ENCODE assay signal across 21 cellular contexts in genomic region chr19:6707658-6708018, GRCh38. TPM values are rescaled to one million over a fixed set of nuclear protein-coding genes. Genes with fewer than 3 reads are reported as not detected.
DNase-seq lines count a peak whose midpoint lies in the region; ATAC-seq, FAIRE-seq and TF ChIP-seq lines count a peak whose summit lies in the region.
"Had no signal": no experiment of that assay in that cellular context is flagged by ENCODE, and none has a peak within 500 bp of the region (broad histone marks: within the 10 kb centered on the region; RNA-seq: fewer than 3 reads in every experiment).

No MANE protein-coding gene starts in this region.

- no peak overlapping the region for H3K4me3 Mint-ChIP-seq in CD14-positive monocyte
- H3K4me3 Mint-ChIP-seq: CD8-positive, alpha-beta T cell had no signal

- H3K4me3 ChIP-seq in WERI-Rb-1 (ENCODE audit: low read depth, low read length), result no peak overlapping the region
- no peak overlapping the region for H3K4me3 ChIP-seq in HepG2 (replicated peaks in 1 of 3; ENCODE audit: insufficient read depth in 1 of 3, low read depth in 2 of 3, low read length in 3 of 3)
- H3K4me3 ChIP-seq: A549 had no signal

- ATAC-seq in HepG2, result peak; percentile 12; the same call in 2 of the 3 replicates
- ATAC-seq in GM18870 (IDR thresholded peaks at IDR 0.05; ENCODE audit: unreplicated experiment), result no peak
- ATAC-seq in GM19455 (IDR thresholded peaks at IDR 0.05; ENCODE audit: unreplicated experiment), result no peak
- ATAC-seq: A549; CD8-positive, alpha-beta T cell had no signal

- H2AFZ ChIP-seq in HepG2 (ENCODE audit: low read length), result no peak overlapping the region

- FAIRE-seq in HepG2 (lab: Jason Lieb, UNC), result no peak
- FAIRE-seq: A549, D721Med, G401.6, GM12891, H54 had no signal

- H3K4me1 Mint-ChIP-seq in CD14-positive monocyte, result peaks cover 9% of the 10 kb centered on the region

- TF ChIP-seq EP300 in HepG2 (IDR thresholded peaks at IDR 0.05; ENCODE audit: low read depth in 2 of 2, low read length in 2 of 2), result no peak
- no peak for TF ChIP-seq EP300 in HepG2 (CRISPR knock-in tag; IDR thresholded peaks at IDR 0.05; ENCODE audit: borderline replicate concordance)

- TF ChIP-seq RAD21 in HepG2 (CRISPR knock-in tag; IDR thresholded peaks at IDR 0.05), result no peak

- POLR2A ChIA-PET in HepG2 (lab: Yijun Ruan, JAX), result interaction anchor here (1.2 kb wide), 1 partner anchor 13 kb away, joined by 5 read pairs; the partner anchor contains the start of gene C3

- H3K27me3 Mint-ChIP-seq in CD14-positive monocyte (ENCODE audit: low read depth in 3 of 3), result peaks cover 43 to 62% (median 48%) of the 10 kb centered on the region in 3 donors

- in situ Hi-C loops in HepG2 (cut with HindIII; ENCODE audit: extremely low pct_ligation_motif_present, low pct_unique_long_range_greater_than_20kb), result no loop called here

- TF ChIP-seq CTCF in CD14-positive monocyte (IDR thresholded peaks at IDR 0.05) (no peak), WERI-Rb-1 (IDR thresholded peaks at IDR 0.05; ENCODE audit: low read depth, low read length) (0 out of 2 replicates have a peak, but pooled peaks have one; percentile 13), HepG2 (CRISPR knock-in tag; IDR thresholded peaks at IDR 0.05) (no peak)

- H3K9me3 ChIP-seq in WERI-Rb-1 (ENCODE audit: severe bottlenecking) (no peaks in the 10 kb centered on the region), HepG2 (ENCODE audit: low read length) (no peaks in the 10 kb centered on the region)
- H3K9me3 ChIP-seq: A549, BE2C had no signal

- TF ChIP-seq POLR2A in HepG2 (IDR thresholded peaks at IDR 0.05; ENCODE audit: insufficient read depth in 1 of 2, low read depth in 2 of 2, low read length in 2 of 2), result peak in 1 of 2 experiments; percentile 34; a peak in 1 of 4 replicates

- H3K9me3 Mint-ChIP-seq in CD14-positive monocyte, result peaks cover 0 to 12% (median 0%) of the 10 kb centered on the region in 7 donors
- H3K9me3 Mint-ChIP-seq: CD8-positive, alpha-beta T cell had no signal

- H3K36me3 ChIP-seq in WERI-Rb-1 (no peaks in the 10 kb centered on the region), HepG2 (replicated peaks in 1 of 2; ENCODE audit: control insufficient read depth in 1 of 2, insufficient read depth in 2 of 2, low read length in 2 of 2) (peaks cover 29 to 89% of the 10 kb centered on the region in 2 experiments)
- H3K36me3 ChIP-seq: BE2C had no signal

- no TSS peak for BruUV-seq in HepG2 (replicated peaks; lab: Mats Ljungman, UMichigan)

- H3K4me1 ChIP-seq in HepG2 (ENCODE audit: insufficient read depth, low read length), result 0 out of 2 replicates have a peak, but pooled peaks cover 17% of the 10 kb centered on the region
- H3K4me1 ChIP-seq: A549, BE2C had no signal

- H3K27ac Mint-ChIP-seq in CD14-positive monocyte, result no peak overlapping the region
- H3K27ac Mint-ChIP-seq: CD8-positive, alpha-beta T cell had no signal

- DNase-seq in CD14-positive monocyte (ENCODE audit: low spot score) (peak; percentile 41), WERI-Rb-1 (no peak), HepG2 (ENCODE audit: low spot score) (no peak), posterior vena cava (ENCODE audit: low spot score) (peak; percentile 48)
- no peak for DNase-seq in stimulated activated CD4-positive, alpha-beta T cell treated with anti-CD3 and anti-CD28 coated beads, Interleukin-1b, Interleukin-23, amount 100 ng/mL, for 48 hours
- DNase-seq: BE2C; CD8-positive, alpha-beta T cell; COR-L47; DMS153; DMS79 treated with DMSO at 0.1 percent for 48 hours; EL had no signal

- intact Hi-C loops in CD14-positive monocyte (cut with micrococcal nuclease), result loop anchor here in 1 of 2 donors (10.0 kb wide), 1 partner anchor 63 kb away; no protein-coding TSS in a partner anchor
- intact Hi-C loops in HepG2 (cut with micrococcal nuclease; ENCODE audit: unreplicated experiment), result no loop called here
- intact Hi-C loops in posterior vena cava (cut with DNase I), result no loop called here

- peaks cover 54% of the 10 kb centered on the region for H3K27me3 ChIP-seq in WERI-Rb-1 (ENCODE audit: insufficient read depth, low read depth, severe bottlenecking)
- no peaks in the 10 kb centered on the region for H3K27me3 ChIP-seq in HepG2 (ENCODE audit: control insufficient read depth in 1 of 2, insufficient read depth in 2 of 2, low read length in 2 of 2)

- H3K36me3 Mint-ChIP-seq in CD14-positive monocyte, result no peaks in the 10 kb centered on the region
- H3K36me3 Mint-ChIP-seq: CD8-positive, alpha-beta T cell had no signal

- H3K27ac ChIP-seq in WERI-Rb-1 (no peak overlapping the region), HepG2 (ENCODE audit: extremely low read length, insufficient read depth, low read length) (no peak overlapping the region)
- H3K27ac ChIP-seq: A549, C4-2B had no signal

- 93% methylated on average over 9 of the region's 16 CpGs for WGBS in HepG2 (ENCODE audit: low lambda C conversion rate)

- H3K4me2 ChIP-seq in HepG2 (ENCODE audit: low read depth, low read length), result no peak overlapping the region
- H3K4me2 ChIP-seq: A549 had no signal

- H4K20me1 ChIP-seq in HepG2 (ENCODE audit: insufficient read depth, low read length), result peaks cover 67% of the 10 kb centered on the region

- no peak overlapping the region for H3K9ac ChIP-seq in HepG2 (ENCODE audit: insufficient read depth, low read depth, low read length)

- CTCF ChIA-PET in HepG2 (lab: Yijun Ruan, JAX; ENCODE audit: low intra/inter-chr PET ratio, low total read pairs), result no interaction called here

- no peaks in the 10 kb centered on the region for H3K79me2 ChIP-seq in HepG2 (ENCODE audit: insufficient read depth, low read length)

RNA-seq across cellular contexts. Expression of gene C3, which starts 12.8 kb away (rescaled TPM):
- polyA plus RNA-seq in CD14-positive monocyte, result 1 to 10 TPM; 2.4 to 3.2 TPM
- 700 and 1,455 TPM in 2 replicates for total RNA-seq in HepG2 (2016; rRNA removed; fragmentation: Illumina TruSeq; extraction: Trizol)
- total RNA-seq in HepG2 (2016; cell fraction: cytosol; rRNA removed; fragmentation: Illumina TruSeq; extraction: Trizol; ENCODE audit: low read depth), result 160 and 192 TPM in 2 replicates
- total RNA-seq in HepG2 (2016; cell fraction: insoluble cytoplasmic fraction; rRNA removed; fragmentation: Illumina TruSeq; extraction: Trizol), result 643 and 1,412 TPM in 2 replicates
- 268 and 291 TPM in 2 replicates for total RNA-seq in HepG2 (2016; cell fraction: membrane; rRNA removed; fragmentation: Illumina TruSeq; extraction: Trizol)
- total RNA-seq in HepG2 (2016; cell fraction: nucleus; rRNA removed; fragmentation: Illumina TruSeq; extraction: Trizol), result 1,410 and 1,846 TPM in 2 replicates
- polyA plus RNA-seq in HepG2 (2011; rRNA removed), result 6,272 and 9,798 TPM in 2 replicates
- polyA plus RNA-seq in HepG2 (2011; cell fraction: cytosol; rRNA removed), result 4,601 and 7,618 TPM in 2 replicates
- polyA plus RNA-seq in HepG2 (2011; cell fraction: nucleus; rRNA removed), result 6,023 and 6,891 TPM in 2 replicates
- 3,859 and 6,494 TPM in 2 replicates for polyA plus RNA-seq in HepG2 (2012)
- polyA plus RNA-seq in HepG2 (2016; cell fraction: cytosol; fragmentation: Illumina TruSeq; extraction: Trizol; ENCODE audit: low read depth), result 195 and 210 TPM in 2 replicates
- 903 and 1,023 TPM in 2 replicates for polyA plus RNA-seq in HepG2 (2016; cell fraction: insoluble cytoplasmic fraction; fragmentation: Illumina TruSeq; extraction: Trizol; ENCODE audit: low read depth)
- 286 and 340 TPM in 2 replicates for polyA plus RNA-seq in HepG2 (2016; cell fraction: membrane; fragmentation: Illumina TruSeq; extraction: Trizol; ENCODE audit: low read depth)
- 3,631 and 3,793 TPM in 2 replicates for polyA plus RNA-seq in HepG2 (2016; cell fraction: nucleus; fragmentation: Illumina TruSeq; extraction: Trizol; ENCODE audit: insufficient read depth, low read depth)
- 785 and 9,683 TPM in 2 replicates for polyA minus RNA-seq in HepG2 (2011; rRNA and poly(A)+ RNA removed; ENCODE audit: low replicate concordance)
- 2,000 and 4,520 TPM in 2 replicates for polyA minus RNA-seq in HepG2 (2011; cell fraction: cytosol; rRNA and poly(A)+ RNA removed)
- polyA minus RNA-seq in HepG2 (2011; cell fraction: nucleus; rRNA and poly(A)+ RNA removed), result 1,680 and 2,385 TPM in 2 replicates
- total RNA-seq in posterior vena cava, result 1,000 to 10,000 TPM in 1 of 2 donors, 100 to 1,000 TPM in 1; 929 to 2,763 TPM
- total RNA-seq: CD8-positive, alpha-beta T cell had no signal

RNA-seq across cellular contexts. Expression of gene GPR108, which starts 29.7 kb away (rescaled TPM):
- 100 to 1,000 TPM; 129 to 147 TPM for polyA plus RNA-seq in CD14-positive monocyte
- total RNA-seq in HepG2 (2016; rRNA removed; fragmentation: Illumina TruSeq; extraction: Trizol), result 24.1 and 36.4 TPM in 2 replicates
- 38.0 and 46.7 TPM in 2 replicates for total RNA-seq in HepG2 (2016; cell fraction: cytosol; rRNA removed; fragmentation: Illumina TruSeq; extraction: Trizol; ENCODE audit: low read depth)
- 17.4 and 36.4 TPM in 2 replicates for total RNA-seq in HepG2 (2016; cell fraction: insoluble cytoplasmic fraction; rRNA removed; fragmentation: Illumina TruSeq; extraction: Trizol)
- total RNA-seq in HepG2 (2016; cell fraction: membrane; rRNA removed; fragmentation: Illumina TruSeq; extraction: Trizol), result 50.7 and 59.0 TPM in 2 replicates
- 28.9 and 37.5 TPM in 2 replicates for total RNA-seq in HepG2 (2016; cell fraction: nucleus; rRNA removed; fragmentation: Illumina TruSeq; extraction: Trizol)
- polyA plus RNA-seq in HepG2 (2011; rRNA removed), result 63.0 and 69.7 TPM in 2 replicates
- 52.1 and 59.5 TPM in 2 replicates for polyA plus RNA-seq in HepG2 (2011; cell fraction: cytosol; rRNA removed)
- 207 and 243 TPM in 2 replicates for polyA plus RNA-seq in HepG2 (2011; cell fraction: nucleus; rRNA removed)
- polyA plus RNA-seq in HepG2 (2012), result 28.8 and 45.1 TPM in 2 replicates
- polyA plus RNA-seq in HepG2 (2016; cell fraction: cytosol; fragmentation: Illumina TruSeq; extraction: Trizol; ENCODE audit: low read depth), result 45.8 and 48.0 TPM in 2 replicates
- 22.1 and 29.5 TPM in 2 replicates for polyA plus RNA-seq in HepG2 (2016; cell fraction: insoluble cytoplasmic fraction; fragmentation: Illumina TruSeq; extraction: Trizol; ENCODE audit: low read depth)
- polyA plus RNA-seq in HepG2 (2016; cell fraction: membrane; fragmentation: Illumina TruSeq; extraction: Trizol; ENCODE audit: low read depth), result 52.9 and 59.3 TPM in 2 replicates
- 87.3 and 93.9 TPM in 2 replicates for polyA plus RNA-seq in HepG2 (2016; cell fraction: nucleus; fragmentation: Illumina TruSeq; extraction: Trizol; ENCODE audit: insufficient read depth, low read depth)
- polyA minus RNA-seq in HepG2 (2011; rRNA and poly(A)+ RNA removed; ENCODE audit: low replicate concordance), result 154 and 189 TPM in 2 replicates
- 18.7 and 18.9 TPM in 2 replicates for polyA minus RNA-seq in HepG2 (2011; cell fraction: cytosol; rRNA and poly(A)+ RNA removed)
- polyA minus RNA-seq in HepG2 (2011; cell fraction: nucleus; rRNA and poly(A)+ RNA removed), result 28.3 and 32.7 TPM in 2 replicates
- 10 to 100 TPM; 39.3 to 43.4 TPM for total RNA-seq in posterior vena cava

RNA-seq across cellular contexts. Expression of gene TRIP10, which starts 31.8 kb away (rescaled TPM):
- polyA plus RNA-seq in CD14-positive monocyte (1 to 10 TPM; 1.5 to 1.9 TPM), HepG2 (2011; rRNA removed) (33.2 and 39.4 TPM in 2 replicates)
- total RNA-seq in HepG2 (2016; rRNA removed; fragmentation: Illumina TruSeq; extraction: Trizol) (24.1 and 32.5 TPM in 2 replicates), posterior vena cava (10 to 100 TPM; 83.2 to 92.6 TPM)
- total RNA-seq in HepG2 (2016; cell fraction: cytosol; rRNA removed; fragmentation: Illumina TruSeq; extraction: Trizol; ENCODE audit: low read depth), result 14.5 and 17.4 TPM in 2 replicates
- total RNA-seq in HepG2 (2016; cell fraction: insoluble cytoplasmic fraction; rRNA removed; fragmentation: Illumina TruSeq; extraction: Trizol), result 21.0 and 35.2 TPM in 2 replicates
- total RNA-seq in HepG2 (2016; cell fraction: membrane; rRNA removed; fragmentation: Illumina TruSeq; extraction: Trizol), result 24.2 and 24.9 TPM in 2 replicates
- 15.8 and 19.9 TPM in 2 replicates for total RNA-seq in HepG2 (2016; cell fraction: nucleus; rRNA removed; fragmentation: Illumina TruSeq; extraction: Trizol)
- polyA plus RNA-seq in HepG2 (2011; cell fraction: cytosol; rRNA removed), result 27.2 and 31.9 TPM in 2 replicates
- 93.2 and 99.5 TPM in 2 replicates for polyA plus RNA-seq in HepG2 (2011; cell fraction: nucleus; rRNA removed)
- 45.5 and 60.4 TPM in 2 replicates for polyA plus RNA-seq in HepG2 (2012)
- polyA plus RNA-seq in HepG2 (2016; cell fraction: cytosol; fragmentation: Illumina TruSeq; extraction: Trizol; ENCODE audit: low read depth), result 20.7 and 22.0 TPM in 2 replicates
- 32.6 and 39.0 TPM in 2 replicates for polyA plus RNA-seq in HepG2 (2016; cell fraction: insoluble cytoplasmic fraction; fragmentation: Illumina TruSeq; extraction: Trizol; ENCODE audit: low read depth)
- polyA plus RNA-seq in HepG2 (2016; cell fraction: membrane; fragmentation: Illumina TruSeq; extraction: Trizol; ENCODE audit: low read depth), result 29.2 and 30.7 TPM in 2 replicates
- polyA plus RNA-seq in HepG2 (2016; cell fraction: nucleus; fragmentation: Illumina TruSeq; extraction: Trizol; ENCODE audit: insufficient read depth, low read depth), result 79.8 and 91.2 TPM in 2 replicates
- polyA minus RNA-seq in HepG2 (2011; rRNA and poly(A)+ RNA removed; ENCODE audit: low replicate concordance), result 17.1 and 24.3 TPM in 2 replicates
- polyA minus RNA-seq in HepG2 (2011; cell fraction: cytosol; rRNA and poly(A)+ RNA removed), result 14.9 and 15.0 TPM in 2 replicates
- polyA minus RNA-seq in HepG2 (2011; cell fraction: nucleus; rRNA and poly(A)+ RNA removed), result 19.4 and 20.3 TPM in 2 replicates

RNA-seq across cellular contexts. Expression of gene TNFSF14, which starts 37.7 kb away (rescaled TPM):
- polyA plus RNA-seq in CD14-positive monocyte, result 1 to 10 TPM in 1 of 2 donors, under 1 TPM in 1; 0.81 to 4.5 TPM
- 0.17 and 0.49 TPM in 2 replicates for total RNA-seq in HepG2 (2016; rRNA removed; fragmentation: Illumina TruSeq; extraction: Trizol)
- 0.09 and 0.10 TPM in 2 replicates for total RNA-seq in HepG2 (2016; cell fraction: cytosol; rRNA removed; fragmentation: Illumina TruSeq; extraction: Trizol; ENCODE audit: low read depth)
- 0.10 and 0.69 TPM in 2 replicates for total RNA-seq in HepG2 (2016; cell fraction: insoluble cytoplasmic fraction; rRNA removed; fragmentation: Illumina TruSeq; extraction: Trizol)
- 0.10 and 0.15 TPM in 2 replicates for total RNA-seq in HepG2 (2016; cell fraction: membrane; rRNA removed; fragmentation: Illumina TruSeq; extraction: Trizol)
- 0.88 and 1.2 TPM in 2 replicates for total RNA-seq in HepG2 (2016; cell fraction: nucleus; rRNA removed; fragmentation: Illumina TruSeq; extraction: Trizol)
- polyA plus RNA-seq in HepG2 (2011; rRNA removed), result 9.1 and 10.0 TPM in 2 replicates
- 1.9 and 2.2 TPM in 2 replicates for polyA plus RNA-seq in HepG2 (2011; cell fraction: cytosol; rRNA removed)
- 37.9 and 38.9 TPM in 2 replicates for polyA plus RNA-seq in HepG2 (2011; cell fraction: nucleus; rRNA removed)
- polyA plus RNA-seq in HepG2 (2012), result 1.7 and 3.2 TPM in 2 replicates
- polyA plus RNA-seq in HepG2 (2016; cell fraction: cytosol; fragmentation: Illumina TruSeq; extraction: Trizol; ENCODE audit: low read depth), result 0.03 and 0.10 TPM in 2 replicates
- polyA plus RNA-seq in HepG2 (2016; cell fraction: insoluble cytoplasmic fraction; fragmentation: Illumina TruSeq; extraction: Trizol; ENCODE audit: low read depth), result 0.17 TPM in 2 replicates
- 0.11 and 0.23 TPM in 2 replicates for polyA plus RNA-seq in HepG2 (2016; cell fraction: membrane; fragmentation: Illumina TruSeq; extraction: Trizol; ENCODE audit: low read depth)
- polyA plus RNA-seq in HepG2 (2016; cell fraction: nucleus; fragmentation: Illumina TruSeq; extraction: Trizol; ENCODE audit: insufficient read depth, low read depth), result 7.9 and 8.1 TPM in 2 replicates
- 0.68 and 5.9 TPM in 2 replicates for polyA minus RNA-seq in HepG2 (2011; rRNA and poly(A)+ RNA removed; ENCODE audit: low replicate concordance)
- polyA minus RNA-seq in HepG2 (2011; cell fraction: cytosol; rRNA and poly(A)+ RNA removed), result 0.30 and 0.70 TPM in 2 replicates
- polyA minus RNA-seq in HepG2 (2011; cell fraction: nucleus; rRNA and poly(A)+ RNA removed), result 10.8 and 14.2 TPM in 2 replicates
- 1 to 10 TPM; 1.4 to 1.6 TPM for total RNA-seq in posterior vena cava
- total RNA-seq: HT1080 had no signal
- polyA plus RNA-seq: AG04450 had no signal

RNA-seq across cellular contexts. Expression of gene SH2D3A, which starts 59.6 kb away (rescaled TPM):
- polyA plus RNA-seq in CD14-positive monocyte, result not detected
- total RNA-seq in HepG2 (2016; rRNA removed; fragmentation: Illumina TruSeq; extraction: Trizol), result 0.60 and 1.0 TPM in 2 replicates
- total RNA-seq in HepG2 (2016; cell fraction: cytosol; rRNA removed; fragmentation: Illumina TruSeq; extraction: Trizol; ENCODE audit: low read depth), result 0.61 and 1.1 TPM in 2 replicates
- 0.82 and 1.2 TPM in 2 replicates for total RNA-seq in HepG2 (2016; cell fraction: insoluble cytoplasmic fraction; rRNA removed; fragmentation: Illumina TruSeq; extraction: Trizol)
- 1.00 and 1.4 TPM in 2 replicates for total RNA-seq in HepG2 (2016; cell fraction: membrane; rRNA removed; fragmentation: Illumina TruSeq; extraction: Trizol)
- 0.81 and 1.2 TPM in 2 replicates for total RNA-seq in HepG2 (2016; cell fraction: nucleus; rRNA removed; fragmentation: Illumina TruSeq; extraction: Trizol)
- 1.8 and 2.2 TPM in 2 replicates for polyA plus RNA-seq in HepG2 (2011; rRNA removed)
- polyA plus RNA-seq in HepG2 (2011; cell fraction: cytosol; rRNA removed), result 0.97 and 1.7 TPM in 2 replicates
- 2.5 and 3.9 TPM in 2 replicates for polyA plus RNA-seq in HepG2 (2011; cell fraction: nucleus; rRNA removed)
- 1.7 and 1.9 TPM in 2 replicates for polyA plus RNA-seq in HepG2 (2012)
- 0.81 and 0.84 TPM in 2 replicates for polyA plus RNA-seq in HepG2 (2016; cell fraction: cytosol; fragmentation: Illumina TruSeq; extraction: Trizol; ENCODE audit: low read depth)
- 1.0 and 1.5 TPM in 2 replicates for polyA plus RNA-seq in HepG2 (2016; cell fraction: insoluble cytoplasmic fraction; fragmentation: Illumina TruSeq; extraction: Trizol; ENCODE audit: low read depth)
- 0.56 and 0.95 TPM in 2 replicates for polyA plus RNA-seq in HepG2 (2016; cell fraction: membrane; fragmentation: Illumina TruSeq; extraction: Trizol; ENCODE audit: low read depth)
- 1.2 and 2.2 TPM in 2 replicates for polyA plus RNA-seq in HepG2 (2016; cell fraction: nucleus; fragmentation: Illumina TruSeq; extraction: Trizol; ENCODE audit: insufficient read depth, low read depth)
- 2.2 and 18.7 TPM in 2 replicates for polyA minus RNA-seq in HepG2 (2011; rRNA and poly(A)+ RNA removed; ENCODE audit: low replicate concordance)
- polyA minus RNA-seq in HepG2 (2011; cell fraction: cytosol; rRNA and poly(A)+ RNA removed), result 0.70 and 0.89 TPM in 2 replicates
- polyA minus RNA-seq in HepG2 (2011; cell fraction: nucleus; rRNA and poly(A)+ RNA removed), result 2.1 and 2.3 TPM in 2 replicates
- under 1 TPM; 0.37 to 0.52 TPM for total RNA-seq in posterior vena cava
- polyA plus RNA-seq: AG04450 had no signal

Comparison
In these comparisons a context has a peak if more than half of its experiments do, and no peak if none do; other contexts are left out.
1. DNase-seq: peak in CD14-positive monocyte (single experiment) and posterior vena cava (single experiment); none in WERI-Rb-1 (single experiment), HepG2 (single experiment) and stimulated activated CD4-positive, alpha-beta T cell treated with anti-CD3 and anti-CD28 coated beads, Interleukin-1b, Interleukin-23, amount 100 ng/mL, for 48 hours (single experiment).